ENCODE assay signal across 16 cellular contexts in genomic region chr5:163705983-163706771, GRCh38.
DNase-seq lines count a peak whose midpoint lies in the region; ATAC-seq, FAIRE-seq and TF ChIP-seq lines count a peak whose summit lies in the region.
"Had no signal": no experiment of that assay in that cellular context is flagged by ENCODE, and none has a peak within 500 bp of the region (broad histone marks: within the 10 kb centered on the region; RNA-seq: fewer than 3 reads in every experiment).

No MANE protein-coding gene starts in this region.

- peak overlapping the region; percentile 88 for H2BK5ac ChIP-seq in IMR-90 (ENCODE audit: low read depth, low read length, poor library complexity, severe bottlenecking)

- H2BK20ac ChIP-seq in IMR-90 (ENCODE audit: low read depth, low read length), result peak overlapping the region; percentile 95

- H4K8ac ChIP-seq in IMR-90 (ENCODE audit: low read depth in 2 of 2, low read length in 2 of 2), result peak overlapping the region; percentile 73 to 86

- peak overlapping the region; percentile 83; the same call in 1 of the 2 replicates for H3K23ac ChIP-seq in IMR-90 (ENCODE audit: low read depth, low read length)

- POLR2A ChIA-PET in IMR-90 (lab: Charles Lee; ENCODE audit: unreplicated experiment), result no interaction called here

- H4K20me1 ChIP-seq in IMR-90 (ENCODE audit: insufficient read depth, low read length), result no peaks in the 10 kb centered on the region
- H4K20me1 ChIP-seq: BLaER1 had no signal

- TF ChIP-seq RAD21 in IMR-90 (IDR thresholded peaks at IDR 0.05; ENCODE audit: low read length), result no peak

- H2AFZ ChIP-seq in IMR-90 (replicated peaks; ENCODE audit: low read length, poor library complexity), result peak overlapping the region; percentile 67

- H3K4me2 ChIP-seq in IMR-90 (ENCODE audit: low read depth, low read length), result peak overlapping the region; percentile 83
- H3K4me2 ChIP-seq: BLaER1 had no signal

- peak overlapping the region; percentile 25; the same call in 1 of the 2 replicates for H3K4me3 ChIP-seq in IMR-90 (ENCODE audit: insufficient read depth, low read depth, low read length)
- H3K4me3 ChIP-seq in bronchial epithelial cell (ENCODE audit: low read depth, low read length), result no peak overlapping the region
- no peak overlapping the region for H3K4me3 ChIP-seq in lung
- H3K4me3 ChIP-seq in sigmoid colon, result no peak overlapping the region
- H3K4me3 ChIP-seq in testis, result no peak overlapping the region
- H3K4me3 ChIP-seq: BLaER1, HAP-1, pancreas had no signal

- DNase-seq in AG08396 (ENCODE audit: low spot score) (peak; percentile 11), IMR-90 (peak; percentile 86), bronchial epithelial cell (ENCODE audit: low read depth) (peak; percentile 55), lung (ENCODE audit: low spot score) (no peak), sigmoid colon (no peak), testis (no peak), hippocampal formation (lab: John Stamatoyannopoulos, UW) (no peak)
- DNase-seq: DMS79 treated with DMSO at 0.1 percent for 48 hours, erythroblast, NCI-H187, NCI-H774, pancreas, RPMI8226 had no signal

- H3K14ac ChIP-seq in IMR-90 (replicated peaks; ENCODE audit: low read depth, low read length), result peak overlapping the region; percentile 86

- TF ChIP-seq POLR2A in IMR-90 (IDR thresholded peaks at IDR 0.05; ENCODE audit: low read depth, low read length) (no peak), sigmoid colon (IDR thresholded peaks at IDR 0.05) (no peak), testis (IDR thresholded peaks at IDR 0.05) (no peak)

- H3K9me3 ChIP-seq in IMR-90 (ENCODE audit: control insufficient read depth, insufficient read depth, low read length), result no peaks in the 10 kb centered on the region
- H3K9me3 ChIP-seq in lung (ENCODE audit: control insufficient read depth in 2 of 2, insufficient read depth in 1 of 2, low read length in 1 of 2), result no peaks in the 10 kb centered on the region
- H3K9me3 ChIP-seq in sigmoid colon, result no peaks in the 10 kb centered on the region
- no peaks in the 10 kb centered on the region for H3K9me3 ChIP-seq in testis
- H3K9me3 ChIP-seq: BLaER1, HAP-1, pancreas had no signal

- in situ Hi-C loops in IMR-90 (cut with MboI; ENCODE audit: low sequenced_read_pairs), result no loop called here

- WGBS in IMR-90 (ENCODE audit: extremely low coverage in 2 of 2, insufficient read length in 1 of 2), 2 experiments, result no CpG with 5 or more reads among the region's 5 CpGs
- 40 to 72% methylated on average over 5 of the region's 5 CpGs for WGBS in lung, 2 donors
- 61 to 70% methylated on average over 5 of the region's 5 CpGs for WGBS in sigmoid colon, 2 donors
- WGBS in testis, 2 donors, result 46 to 49% methylated on average over 5 of the region's 5 CpGs

- H3K4me1 ChIP-seq in IMR-90 (ENCODE audit: control insufficient read depth, insufficient read depth, low read length), result peaks cover 9% of the 10 kb centered on the region
- no peaks in the 10 kb centered on the region for H3K4me1 ChIP-seq in lung (ENCODE audit: control insufficient read depth in 2 of 2, insufficient read depth in 2 of 2, low read length in 2 of 2)
- H3K4me1 ChIP-seq in sigmoid colon, result no peaks in the 10 kb centered on the region
- no peaks in the 10 kb centered on the region for H3K4me1 ChIP-seq in testis
- H3K4me1 ChIP-seq: BLaER1, HAP-1, pancreas had no signal

- H3K27ac ChIP-seq in IMR-90 (ENCODE audit: insufficient read depth, low read length), result peak overlapping the region; percentile 96
- H3K27ac ChIP-seq in lung (ENCODE audit: low read depth in 1 of 2, low read length in 1 of 2), result no peak overlapping the region
- no peak overlapping the region for H3K27ac ChIP-seq in sigmoid colon
- H3K27ac ChIP-seq in testis, result no peak overlapping the region
- H3K27ac ChIP-seq: BLaER1, pancreas had no signal

- H3K9me1 ChIP-seq in IMR-90 (ENCODE audit: insufficient read depth, low read length), result no peaks in the 10 kb centered on the region

- no peaks in the 10 kb centered on the region for H3K79me1 ChIP-seq in IMR-90 (ENCODE audit: low read depth in 1 of 2, low read length in 2 of 2)

- no TSS peak for BruUV-seq in IMR-90 (replicated peaks; lab: Mats Ljungman, UMichigan)

- CTCF ChIA-PET in IMR-90 (lab: Yijun Ruan, JAX), result interaction anchor here (2.2 kb wide), 1 partner anchor 10 kb away, joined by 10 read pairs; no protein-coding TSS in a partner anchor

- peak overlapping the region; percentile 95 for H2BK120ac ChIP-seq in IMR-90 (ENCODE audit: low read depth, low read length)

- H3K9ac ChIP-seq in IMR-90 (ENCODE audit: low read depth, low read length), result peak overlapping the region; percentile 54
- H3K9ac ChIP-seq: BLaER1 had no signal

- H2AK5ac ChIP-seq in IMR-90 (ENCODE audit: low read depth, low read length), result 0 out of 2 replicates have a peak overlapping the region, but pooled peaks have one; percentile 84

- intact Hi-C loops in IMR-90 (cut with micrococcal nuclease), result no loop called here
- intact Hi-C loops in sigmoid colon (cut with DNase I), result no loop called here
- intact Hi-C loops in testis (cut with DNase I; ENCODE audit: low total_unique reads), result no loop called here

- TF ChIP-seq CTCF in IMR-90 (conservative IDR thresholded peaks at IDR 0.05; ENCODE audit: low read depth, low read length) (no peak), bronchial epithelial cell (IDR thresholded peaks at IDR 0.05; ENCODE audit: insufficient read depth, low read length, severe bottlenecking) (no peak), lung (IDR thresholded peaks at IDR 0.05; ENCODE audit: control extremely low read depth, extremely low read depth) (no peak), sigmoid colon (IDR thresholded peaks at IDR 0.05) (no peak), testis (IDR thresholded peaks at IDR 0.05) (no peak)

- peak overlapping the region; percentile 98 for H3K18ac ChIP-seq in IMR-90 (ENCODE audit: low read depth, low read length)

- peak overlapping the region; percentile 85 for H4K91ac ChIP-seq in IMR-90 (ENCODE audit: insufficient read depth, low read depth, low read length)

- H3K36me3 ChIP-seq in IMR-90 (ENCODE audit: control insufficient read depth, insufficient read depth, low read length) (no peaks in the 10 kb centered on the region), bronchial epithelial cell (ENCODE audit: control insufficient read depth, insufficient read depth, low read length) (no peaks in the 10 kb centered on the region), lung (ENCODE audit: control insufficient read depth in 2 of 2, insufficient read depth in 2 of 2, low read length in 2 of 2) (no peaks in the 10 kb centered on the region), sigmoid colon (no peaks in the 10 kb centered on the region), testis (ENCODE audit: low read depth, missing control alignments) (no peaks in the 10 kb centered on the region)
- H3K36me3 ChIP-seq: BLaER1, HAP-1, pancreas had no signal

- H4K5ac ChIP-seq in IMR-90 (ENCODE audit: low read depth, low read length), result peak overlapping the region; percentile 100

- dilution Hi-C loops in IMR-90 (cut with HindIII; ENCODE audit: low sequenced_read_pairs, unreplicated experiment), result no loop called here

- peak overlapping the region; percentile 23; the same call in 2 of the 3 replicates for H2BK15ac ChIP-seq in IMR-90 (ENCODE audit: low read depth, low read length)

- peak overlapping the region; percentile 92 for H3K4ac ChIP-seq in IMR-90 (ENCODE audit: low read depth, low read length)

- FAIRE-seq in bronchial epithelial cell (lab: Jason Lieb, UNC), result no peak
- FAIRE-seq: pancreas had no signal

- ATAC-seq in IMR-90 (ENCODE audit: low read depth), result peak; percentile 80
- peak; percentile 31 for ATAC-seq in lung (ENCODE audit: insufficient read depth, low FRiP score)
- ATAC-seq in GM19023 (IDR thresholded peaks at IDR 0.05; ENCODE audit: unreplicated experiment), result no peak
- ATAC-seq: pancreas had no signal

- H3K27me3 ChIP-seq in IMR-90 (ENCODE audit: control insufficient read depth, insufficient read depth, low read length) (no peaks in the 10 kb centered on the region), bronchial epithelial cell (ENCODE audit: control insufficient read depth, insufficient read depth, low read length) (no peaks in the 10 kb centered on the region), lung (ENCODE audit: control insufficient read depth, insufficient read depth) (no peaks in the 10 kb centered on the region), sigmoid colon (no peaks in the 10 kb centered on the region), testis (no peaks in the 10 kb centered on the region)
- H3K27me3 ChIP-seq: BLaER1, pancreas had no signal

- peak overlapping the region; percentile 71 for H3K56ac ChIP-seq in IMR-90 (ENCODE audit: extremely low read depth, insufficient read depth, low read length)

- TF ChIP-seq EP300 in sigmoid colon (IDR thresholded peaks at IDR 0.05), result no peak

- no peak overlapping the region for H2AK9ac ChIP-seq in IMR-90 (replicated peaks; ENCODE audit: low read depth, low read length, poor library complexity)

TF ChIP-seq in IMR-90, 13 proteins besides CTCF, POLR2A, EP300 and RAD21 (continues in another document):
- TF ChIP-seq NFE2L2 (IDR thresholded peaks at IDR 0.05; ENCODE audit: low read depth, low read length) (peak; percentile 66), RFX5 (IDR thresholded peaks at IDR 0.05; ENCODE audit: low read depth, low read length) (no peak), SMC3 (IDR thresholded peaks at IDR 0.05; ENCODE audit: low read depth, low read length) (no peak), CEBPB (IDR thresholded peaks at IDR 0.05; ENCODE audit: low read depth, low read length) (no peak), MAZ (IDR thresholded peaks at IDR 0.05; ENCODE audit: borderline replicate concordance, low read depth, low read length) (no peak), MAFK (IDR thresholded peaks at IDR 0.05; ENCODE audit: low read depth, low read length) (0 out of 2 replicates have a peak, but pooled peaks have one; percentile 16), MXI1 (IDR thresholded peaks at IDR 0.05; ENCODE audit: borderline replicate concordance, low read depth, low read length) (no peak), RCOR1 (IDR thresholded peaks at IDR 0.05; ENCODE audit: insufficient replicate concordance, low read length) (no peak)
- TF ChIP-seq, protein P1, sequence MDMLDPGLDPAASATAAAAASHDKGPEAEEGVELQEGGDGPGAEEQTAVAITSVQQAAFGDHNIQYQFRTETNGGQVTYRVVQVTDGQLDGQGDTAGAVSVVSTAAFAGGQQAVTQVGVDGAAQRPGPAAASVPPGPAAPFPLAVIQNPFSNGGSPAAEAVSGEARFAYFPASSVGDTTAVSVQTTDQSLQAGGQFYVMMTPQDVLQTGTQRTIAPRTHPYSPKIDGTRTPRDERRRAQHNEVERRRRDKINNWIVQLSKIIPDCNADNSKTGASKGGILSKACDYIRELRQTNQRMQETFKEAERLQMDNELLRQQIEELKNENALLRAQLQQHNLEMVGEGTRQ (IDR thresholded peaks at IDR 0.05; ENCODE audit: low read depth, low read length), result no peak

Comparison
In these comparisons a context has a peak if more than half of its experiments do, and no peak if none do; other contexts are left out.
1. DNase-seq: peak in AG08396 (single experiment), IMR-90 (single experiment) and bronchial epithelial cell (single experiment); none in lung (single experiment), sigmoid colon (single experiment), testis (single experiment) and hippocampal formation (0 of 2).